Comparison of ENCODE assay signal across 21 cellular contexts in the genomic region with DNA sequence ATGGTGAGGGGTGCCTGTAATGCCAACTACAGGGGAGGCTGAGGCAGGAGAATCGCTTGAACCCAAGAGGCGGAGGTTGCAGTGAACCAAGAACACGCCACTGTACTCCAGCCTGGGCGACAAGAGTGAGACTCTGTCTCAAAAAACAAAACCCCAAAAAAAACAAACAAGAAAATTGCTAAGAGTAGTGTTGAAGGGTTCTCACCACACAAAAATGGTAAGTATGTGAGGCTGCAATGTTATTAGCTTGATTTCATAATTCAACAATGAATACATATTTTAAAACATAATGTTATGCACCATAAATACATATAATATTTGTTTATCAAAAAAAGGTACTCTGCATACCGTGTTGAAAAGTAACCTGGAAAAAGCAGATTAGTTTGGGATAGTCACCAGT.
"Had no signal": no experiment of that assay in that cellular context is flagged by ENCODE, and none has a peak within 500 bp of the region (broad histone marks: within the 10 kb centered on the region; RNA-seq: fewer than 3 reads in every experiment).

No MANE protein-coding gene starts in this region.

- H3K27me3 Mint-ChIP-seq: activated CD4-positive, alpha-beta memory T cell treated with anti-CD3 and anti-CD28 coated beads for 36 hours had no signal

- H3K27ac Mint-ChIP-seq: activated CD4-positive, alpha-beta memory T cell treated with anti-CD3 and anti-CD28 coated beads for 36 hours; mesothelial cell of epicardium; nephron progenitor cell; T-helper 17 cell had no signal

- FAIRE-seq: colon, endometrium had no signal

- H3K27ac ChIP-seq: cardiac muscle cell, left lung, thyroid gland, VCaP had no signal

- ATAC-seq: activated naive CD4-positive, alpha-beta T cell treated with anti-CD3 and anti-CD28 coated beads, Interleukin-2, amount 50 U/mL, for 72 hours; T-helper 17 cell had no signal

- H3K36me3 ChIP-seq: cardiac muscle cell, left lung, thyroid gland had no signal

- H3K4me1 Mint-ChIP-seq: mesothelial cell of epicardium, nephron progenitor cell had no signal

- DNase-seq: activated CD4-positive, alpha-beta memory T cell treated with anti-CD3 and anti-CD28 coated beads for 36 hours; activated gamma-delta T cell treated with Interleukin-2 at 50 U/mL for 16 hours; activated T-cell treated with anti-CD3 and anti-CD28 coated beads for 4 hours; amygdala; left lung; nephron progenitor cell; nucleus accumbens; retina; stimulated activated CD4-positive, alpha-beta T cell treated with anti-CD3 and anti-CD28 coated beads, Interleukin-12 subunit alpha, Interleukin-12 subunit beta, amount 100 ng/mL, for 4 hours; stimulated activated CD4-positive, alpha-beta T cell treated with anti-CD3 and anti-CD28 coated beads, Interleukin-1b, Interleukin-23, amount 100 ng/mL, for 48 hours; stimulated activated CD8-positive, alpha-beta memory T cell treated with anti-CD3 and anti-CD28 coated beads, Interleukin-4, amount 100 ng/mL, for 48 hours; stimulated activated naive CD4-positive, alpha-beta T cell treated with Interleukin-2 at 50 U/mL for 16 hours; T-helper 17 cell; thyroid gland had no signal

- H3K4me1 ChIP-seq: left lung, thyroid gland had no signal

- H3K9me3 ChIP-seq: left lung, thyroid gland had no signal

- H3K4me3 ChIP-seq: cardiac muscle cell, left lung, thyroid gland had no signal

- H3K36me3 Mint-ChIP-seq: activated CD4-positive, alpha-beta memory T cell treated with anti-CD3 and anti-CD28 coated beads for 36 hours; activated naive CD4-positive, alpha-beta T cell treated with anti-CD3 and anti-CD28 coated beads, Interleukin-2, amount 50 U/mL, for 72 hours; mesothelial cell of epicardium had no signal

- H3K27me3 ChIP-seq: cardiac muscle cell, left lung, thyroid gland had no signal

- H3K4me3 Mint-ChIP-seq: activated CD4-positive, alpha-beta memory T cell treated with anti-CD3 and anti-CD28 coated beads for 36 hours; activated T-helper 1 cell treated with anti-CD3 and anti-CD28 coated beads, Interleukin-12 subunit alpha, Interleukin-12 subunit beta, Interleukin-2, Interleukin-4 antibody, amounts not matched to agents 30 ng/mL and 10 ng/mL and 1 ng/mL, durations not matched to agents 14 hours and 24 hours and 36 hours; mesothelial cell of epicardium; nephron progenitor cell; T-helper 17 cell had no signal

- H3K9me3 Mint-ChIP-seq: activated CD4-positive, alpha-beta memory T cell treated with anti-CD3 and anti-CD28 coated beads for 36 hours; activated naive CD4-positive, alpha-beta T cell treated with anti-CD3 and anti-CD28 coated beads, Interleukin-2, amount 50 U/mL, for 72 hours; activated T-helper 1 cell treated with anti-CD3 and anti-CD28 coated beads, Interleukin-12 subunit alpha, Interleukin-12 subunit beta, Interleukin-2, Interleukin-4 antibody, amounts not matched to agents 30 ng/mL and 10 ng/mL and 1 ng/mL, durations not matched to agents 14 hours and 24 hours and 36 hours; mesothelial cell of epicardium; nephron progenitor cell had no signal
